ENCODE assay signal across 26 cellular contexts in genomic region chr2:241125626-241126025, GRCh38. TPM values are rescaled to one million over a fixed set of nuclear protein-coding genes. Genes with fewer than 3 reads are reported as not detected.
DNase-seq lines count a peak whose midpoint lies in the region; ATAC-seq, FAIRE-seq and TF ChIP-seq lines count a peak whose summit lies in the region.
"Had no signal": no experiment of that assay in that cellular context is flagged by ENCODE, and none has a peak within 500 bp of the region (broad histone marks: within the 10 kb centered on the region; RNA-seq: fewer than 3 reads in every experiment).

No MANE protein-coding gene starts in this region.

- H3K27me3 ChIP-seq in Peyer's patch (no peaks in the 10 kb centered on the region), suprapubic skin (no peaks in the 10 kb centered on the region), esophagus muscularis mucosa (no peaks in the 10 kb centered on the region)
- H3K27me3 ChIP-seq: adrenal gland; BLaER1 treated with 17β-estradiol and CSF1 and Interleukin-3, amounts not matched to agents 10 nM and 100 nM; brain microvascular endothelial cell; esophagus squamous epithelium; gastrocnemius medialis; hepatocyte; thyroid gland had no signal

- H3K9me3 Mint-ChIP-seq in activated naive CD8-positive, alpha-beta T cell (ENCODE audit: low read depth): no peaks in the 10 kb centered on the region
- peaks cover 6% of the 10 kb centered on the region for H3K9me3 Mint-ChIP-seq in activated naive CD8-positive, alpha-beta T cell treated with anti-CD3 and anti-CD28 coated beads, Interleukin-2, amount 50 U/mL, for 24 hours
- H3K9me3 Mint-ChIP-seq: activated T-helper 2 cell treated with anti-CD3 and anti-CD28 coated beads, Interferon-gamma antibody, Interleukin-2, Interleukin-4, amounts not matched to agents 10 μg/mL and 5 μg/mL and 100 μg/mL, durations not matched to agents 14 hours and 24 hours and 36 hours; naive thymus-derived CD8-positive, alpha-beta T cell had no signal

- no peak for FAIRE-seq in kidney (lab: Jason Lieb, UNC)

- no peak for TF ChIP-seq CTCF in Peyer's patch (IDR thresholded peaks at IDR 0.05)
- no peak for TF ChIP-seq CTCF in kidney (IDR thresholded peaks at IDR 0.05; ENCODE audit: borderline replicate concordance, extremely low read depth, insufficient read depth)
- no peak for TF ChIP-seq CTCF in suprapubic skin (IDR thresholded peaks at IDR 0.05)
- no peak for TF ChIP-seq CTCF in esophagus muscularis mucosa (IDR thresholded peaks at IDR 0.05)

- no peaks in the 10 kb centered on the region for H3K27me3 Mint-ChIP-seq in activated naive CD8-positive, alpha-beta T cell
- H3K27me3 Mint-ChIP-seq in activated naive CD8-positive, alpha-beta T cell treated with anti-CD3 and anti-CD28 coated beads, Interleukin-2, amount 50 U/mL, for 24 hours: no peaks in the 10 kb centered on the region
- H3K27me3 Mint-ChIP-seq: naive thymus-derived CD8-positive, alpha-beta T cell had no signal

- WGBS in suprapubic skin: 95% methylated on average over 12 of the region's 13 CpGs
- WGBS in esophagus muscularis mucosa: 94% methylated on average over 10 of the region's 13 CpGs

- H3K4me1 Mint-ChIP-seq in activated naive CD8-positive, alpha-beta T cell (ENCODE audit: low read depth): peaks cover 18% of the 10 kb centered on the region
- H3K4me1 Mint-ChIP-seq in activated naive CD8-positive, alpha-beta T cell treated with anti-CD3 and anti-CD28 coated beads, Interleukin-2, amount 50 U/mL, for 24 hours: peaks cover 28% of the 10 kb centered on the region
- H3K4me1 Mint-ChIP-seq: mesothelial cell of epicardium had no signal

- intact Hi-C loops in kidney (cut with DNase I) (no loop called here), esophagus muscularis mucosa (cut with DNase I) (no loop called here), left ventricle myocardium superior (cut with micrococcal nuclease) (no loop called here)

- no peak overlapping the region for H3K4me3 Mint-ChIP-seq in activated naive CD8-positive, alpha-beta T cell
- H3K4me3 Mint-ChIP-seq in activated naive CD8-positive, alpha-beta T cell treated with anti-CD3 and anti-CD28 coated beads, Interleukin-2, amount 50 U/mL, for 24 hours: no peak overlapping the region
- H3K4me3 Mint-ChIP-seq: mesothelial cell of epicardium; naive thymus-derived CD8-positive, alpha-beta T cell had no signal

- H3K36me3 ChIP-seq in Peyer's patch (no peaks in the 10 kb centered on the region), kidney (ENCODE audit: control insufficient read depth in 1 of 2, insufficient read depth in 2 of 2, low read length in 2 of 2) (no peaks in the 10 kb centered on the region), suprapubic skin (peaks cover 9% of the 10 kb centered on the region), esophagus muscularis mucosa (peaks cover 0 to 5% (median 0%) of the 10 kb centered on the region in 4 donors)
- H3K36me3 ChIP-seq: adrenal gland, brain microvascular endothelial cell, gastrocnemius medialis, thyroid gland had no signal

- no peak for ATAC-seq in activated naive CD8-positive, alpha-beta T cell treated with anti-CD3 and anti-CD28 coated beads, Interleukin-2, amount 50 U/mL, for 24 hours
- no peak for ATAC-seq in left ventricle myocardium superior
- no peak for ATAC-seq in HG02642 (IDR thresholded peaks at IDR 0.05; ENCODE audit: poor library complexity, unreplicated experiment)
- ATAC-seq: gastrocnemius medialis, Right ventricle myocardium inferior had no signal

- peak overlapping the region in 1 of 4 donors; percentile 31 for H3K27ac ChIP-seq in Peyer's patch
- H3K27ac ChIP-seq in kidney (ENCODE audit: low read depth in 2 of 2, low read length in 2 of 2): no peak overlapping the region
- H3K27ac ChIP-seq in suprapubic skin: no peak overlapping the region
- H3K27ac ChIP-seq in esophagus muscularis mucosa (replicated peaks in 1 of 4): no peak overlapping the region
- H3K27ac ChIP-seq: adrenal gland; BLaER1 treated with 17β-estradiol and CSF1 and Interleukin-3, amounts not matched to agents 10 nM and 100 nM; brain microvascular endothelial cell; coronary artery; esophagus squamous epithelium; gastrocnemius medialis; hepatocyte; thyroid gland had no signal

- no peaks in the 10 kb centered on the region for H3K9me3 ChIP-seq in Peyer's patch
- no peaks in the 10 kb centered on the region for H3K9me3 ChIP-seq in kidney (ENCODE audit: control insufficient read depth in 1 of 2, low read length in 2 of 2)
- H3K9me3 ChIP-seq in suprapubic skin: no peaks in the 10 kb centered on the region
- no peaks in the 10 kb centered on the region for H3K9me3 ChIP-seq in esophagus muscularis mucosa
- H3K9me3 ChIP-seq: adrenal gland, esophagus squamous epithelium, gastrocnemius medialis, thyroid gland had no signal

- H3K36me3 Mint-ChIP-seq in activated naive CD8-positive, alpha-beta T cell: peaks cover 9% of the 10 kb centered on the region
- peaks cover 25% of the 10 kb centered on the region for H3K36me3 Mint-ChIP-seq in activated naive CD8-positive, alpha-beta T cell treated with anti-CD3 and anti-CD28 coated beads, Interleukin-2, amount 50 U/mL, for 24 hours (ENCODE audit: low read depth)

- peaks cover 0 to 4% (median 0%) of the 10 kb centered on the region in 4 donors for H3K4me1 ChIP-seq in Peyer's patch
- H3K4me1 ChIP-seq in kidney (ENCODE audit: control insufficient read depth in 1 of 2, insufficient read depth in 1 of 2, low read depth in 1 of 2, low read length in 2 of 2): no peaks in the 10 kb centered on the region
- H3K4me1 ChIP-seq in suprapubic skin: peaks cover 5% of the 10 kb centered on the region
- H3K4me1 ChIP-seq in esophagus muscularis mucosa: no peaks in the 10 kb centered on the region
- H3K4me1 ChIP-seq: adrenal gland, gastrocnemius medialis, thyroid gland had no signal

- no peak for TF ChIP-seq EP300 in suprapubic skin (IDR thresholded peaks at IDR 0.05)
- TF ChIP-seq EP300 in esophagus muscularis mucosa (IDR thresholded peaks at IDR 0.05): no peak

- no peak overlapping the region for H3K9ac ChIP-seq in kidney (ENCODE audit: low read length in 2 of 2)
- H3K9ac ChIP-seq: BLaER1 treated with 17β-estradiol and CSF1 and Interleukin-3, amounts not matched to agents 10 nM and 100 nM had no signal

- H3K27ac Mint-ChIP-seq in activated naive CD8-positive, alpha-beta T cell: peak overlapping the region; percentile 34
- H3K27ac Mint-ChIP-seq in activated naive CD8-positive, alpha-beta T cell treated with anti-CD3 and anti-CD28 coated beads, Interleukin-2, amount 50 U/mL, for 24 hours: no peak overlapping the region
- H3K27ac Mint-ChIP-seq: activated T-helper 2 cell treated with anti-CD3 and anti-CD28 coated beads, Interferon-gamma antibody, Interleukin-2, Interleukin-4, amounts not matched to agents 10 μg/mL and 5 μg/mL and 100 μg/mL, durations not matched to agents 14 hours and 24 hours and 36 hours; mesothelial cell of epicardium had no signal

- TF ChIP-seq POLR2A in Peyer's patch (IDR thresholded peaks at IDR 0.05) (no peak), suprapubic skin (IDR thresholded peaks at IDR 0.05) (no peak), esophagus muscularis mucosa (IDR thresholded peaks at IDR 0.05; ENCODE audit: low read depth) (no peak)

- H3K4me3 ChIP-seq in Peyer's patch (no peak overlapping the region), kidney (ENCODE audit: low read length in 2 of 2) (no peak overlapping the region), suprapubic skin (no peak overlapping the region), esophagus muscularis mucosa (no peak overlapping the region)
- H3K4me3 ChIP-seq: adrenal gland; BLaER1 treated with 17β-estradiol and CSF1 and Interleukin-3, amounts not matched to agents 10 nM and 100 nM; coronary artery; esophagus squamous epithelium; gastrocnemius medialis; hepatocyte; thyroid gland had no signal

- DNase-seq in activated naive CD8-positive, alpha-beta T cell treated with anti-CD3 and anti-CD28 coated beads, Interleukin-2, amount 50 U/mL, for 24 hours: no peak
- peak in 2 of 3 donors; percentile 14 to 40 for DNase-seq in Peyer's patch
- DNase-seq in kidney: peak; percentile 41
- peak; percentile 41 to 68 for DNase-seq in suprapubic skin (ENCODE audit: low spot score in 2 of 2)
- no peak for DNase-seq in esophagus muscularis mucosa (ENCODE audit: extremely low spot score)
- no peak for DNase-seq in left ventricle myocardium superior
- DNase-seq: brain microvascular endothelial cell; esophagus squamous epithelium; gastrocnemius medialis; naive thymus-derived CD8-positive, alpha-beta T cell; NCI-H2081 treated with DMSO at 0.1 percent for 48 hours; NCI-H446; NCI-H82; stimulated activated CD4-positive, alpha-beta T cell treated with anti-CD3 and anti-CD28 coated beads, Interleukin-4, amount 100 ng/mL, for 1 hour; stimulated activated naive CD4-positive, alpha-beta T cell treated with Interleukin-2 at 50 U/mL for 16 hours; T1000; thyroid gland had no signal

RNA-seq across cellular contexts. Expression of gene MTERF4, which starts 23.5 kb away (rescaled TPM):
- total RNA-seq in Peyer's patch (10 to 100 TPM; 28.9 to 55.4 (median 47.9) TPM), kidney (41.5 TPM), suprapubic skin (10 to 100 TPM; 30.0 to 81.8 (median 52.4) TPM), esophagus muscularis mucosa (10 to 100 TPM; 19.5 to 26.6 (median 24.5) TPM), left ventricle myocardium superior (25.8 TPM)
- polyA plus RNA-seq in kidney (ENCODE audit: insufficient read depth, low read depth, low replicate concordance): 24.3 TPM

RNA-seq across cellular contexts. Expression of gene PASK, which starts 23.6 kb away (rescaled TPM):
- 100 to 1,000 TPM in 1 of 4 donors, 10 to 100 TPM in 3; 12.1 to 790 (median 26.7) TPM for total RNA-seq in Peyer's patch
- total RNA-seq in kidney: 26.0 TPM
- 3.1 TPM for polyA plus RNA-seq in kidney (ENCODE audit: insufficient read depth, low read depth, low replicate concordance)
- total RNA-seq in suprapubic skin: 10 to 100 TPM in 3 of 4 donors, 1 to 10 TPM in 1; 9.8 to 19.7 (median 14.6) TPM
- 1 to 10 TPM; 1.5 to 3.3 (median 2.2) TPM for total RNA-seq in esophagus muscularis mucosa
- 3.4 TPM for total RNA-seq in left ventricle myocardium superior

RNA-seq across cellular contexts. Expression of gene PPP1R7, which starts 24.6 kb away (rescaled TPM):
- 10 to 100 TPM; 13.2 to 44.0 (median 28.1) TPM for total RNA-seq in Peyer's patch
- total RNA-seq in kidney: 64.6 TPM
- 94.9 TPM for polyA plus RNA-seq in kidney (ENCODE audit: insufficient read depth, low read depth, low replicate concordance)
- total RNA-seq in suprapubic skin: 100 to 1,000 TPM in 1 of 4 donors, 10 to 100 TPM in 3; 37.8 to 104 (median 44.4) TPM
- 10 to 100 TPM; 69.1 to 87.2 (median 73.7) TPM for total RNA-seq in esophagus muscularis mucosa
- total RNA-seq in left ventricle myocardium superior: 70.3 TPM

Comparison
In these comparisons a context has a peak if more than half of its experiments do, and no peak if none do; other contexts are left out.
1. DNase-seq: peak in Peyer's patch (2 of 3), kidney (single experiment) and suprapubic skin (2 of 2); none in activated naive CD8-positive, alpha-beta T cell treated with anti-CD3 and anti-CD28 coated beads, Interleukin-2, amount 50 U/mL, for 24 hours (single experiment), esophagus muscularis mucosa (single experiment) and left ventricle myocardium superior (single experiment).